ENCODE assay signal across 1 cellular context in genomic region chr12:132618683-132619043, GRCh38.
TF ChIP-seq lines count a peak whose summit lies in the region.

Gene P2RX2 (plus strand): TSS chr12:132618776. CDS start chr12:132618817, 41 bp downstream.

TF ChIP-seq in K562, 482 proteins besides CTCF, POLR2A, EP300 and RAD21:
- peak; percentile 62 for TF ChIP-seq POLR2G (IDR thresholded peaks at IDR 0.05; ENCODE audit: low read depth, low read length)
- TF ChIP-seq RFX1 (IDR thresholded peaks at IDR 0.05), result no peak
